ENCODE assay signal across 37 cellular contexts in genomic region chr3:153547984-153548383, GRCh38.
"Had no signal": no experiment of that assay in that cellular context is flagged by ENCODE, and none has a peak within 500 bp of the region (broad histone marks: within the 10 kb centered on the region; RNA-seq: fewer than 3 reads in every experiment).

No MANE protein-coding gene starts in this region.

- H3K4me1 ChIP-seq: Peyer's patch had no signal

- H3K36me3 Mint-ChIP-seq: activated CD8-positive, alpha-beta memory T cell treated with anti-CD3 and anti-CD28 coated beads, Interleukin-2, amount 10 ng/mL, durations not matched to agents 7 days and 5 days; activated naive CD8-positive, alpha-beta T cell treated with anti-CD3 and anti-CD28 coated beads for 36 hours; T-cell had no signal

- H3K4me3 ChIP-seq: K562, Peyer's patch had no signal

- H3K4me3 Mint-ChIP-seq: activated CD4-positive, alpha-beta memory T cell treated with anti-CD3 and anti-CD28 coated beads, Interleukin-2, amount 10 ng/mL, durations not matched to agents 7 days and 5 days; activated CD8-positive, alpha-beta memory T cell treated with anti-CD3 and anti-CD28 coated beads, Interleukin-2, amount 10 ng/mL, durations not matched to agents 7 days and 5 days; activated naive CD8-positive, alpha-beta T cell treated with anti-CD3 and anti-CD28 coated beads for 36 hours; activated T-cell treated with anti-CD3 and anti-CD28 coated beads, Interleukin-2, amount 50 U/mL, for 72 hours; activated T-helper 17 cell treated with anti-CD3 and anti-CD28 coated beads, Interleukin-2, amount 50 U/mL, for 72 hours; T-cell had no signal

- H3K9me3 ChIP-seq: Peyer's patch had no signal

- H3K9me3 Mint-ChIP-seq: activated T-cell treated with anti-CD3 and anti-CD28 coated beads, Interleukin-2, amount 50 U/mL, for 72 hours; activated T-helper 17 cell treated with anti-CD3 and anti-CD28 coated beads, Interleukin-2, amount 50 U/mL, for 72 hours had no signal

- H3K27me3 Mint-ChIP-seq: activated CD4-positive, alpha-beta memory T cell treated with anti-CD3 and anti-CD28 coated beads, Interleukin-2, amount 10 ng/mL, durations not matched to agents 7 days and 5 days; activated CD8-positive, alpha-beta memory T cell treated with anti-CD3 and anti-CD28 coated beads, Interleukin-2, amount 10 ng/mL, durations not matched to agents 7 days and 5 days; activated naive CD8-positive, alpha-beta T cell treated with anti-CD3 and anti-CD28 coated beads for 36 hours; activated T-helper 17 cell treated with anti-CD3 and anti-CD28 coated beads, Interleukin-2, amount 50 U/mL, for 72 hours; T-cell had no signal

- DNase-seq: activated CD4-positive, alpha-beta memory T cell treated with anti-CD3 and anti-CD28 coated beads, Interleukin-2, amount 10 ng/mL, durations not matched to agents 7 days and 5 days; activated CD4-positive, alpha-beta T cell treated with anti-CD3 and anti-CD28 coated beads for 1 hour; activated CD4-positive, alpha-beta T cell treated with anti-CD3 and anti-CD28 coated beads for 48 hours; activated CD4-positive, CD25-positive, alpha-beta regulatory T cell; activated CD8-positive, alpha-beta memory T cell treated with anti-CD3 and anti-CD28 coated beads for 24 hours; activated CD8-positive, alpha-beta memory T cell treated with anti-CD3 and anti-CD28 coated beads, Interleukin-2, amount 10 ng/mL, durations not matched to agents 7 days and 5 days; activated CD8-positive, alpha-beta memory T cell treated with anti-CD3 and anti-CD28 coated beads, Interleukin-2, amount 50 U/mL, for 48 hours; activated effector memory CD4-positive, alpha-beta T cell treated with anti-CD3 and anti-CD28 coated beads, Interleukin-2, amount 50 U/mL, for 16 hours; activated naive CD4-positive, alpha-beta T cell; activated naive CD4-positive, alpha-beta T cell treated with anti-CD3 and anti-CD28 coated beads, Interleukin-2, amount 50 U/mL, for 16 hours; activated naive CD8-positive, alpha-beta T cell treated with anti-CD3 and anti-CD28 coated beads for 36 hours; activated T-cell treated with anti-CD3 and anti-CD28 coated beads, Interleukin-2, amount 50 U/mL, for 1 hour; activated T-cell treated with anti-CD3 and anti-CD28 coated beads, Interleukin-2, amount 50 U/mL, for 72 hours; amniotic stem cell; aorta; brain microvascular endothelial cell; central memory CD4-positive, alpha-beta T cell; NCI-H1105; NCI-H1417 treated with DMSO at 0.1 percent for 48 hours; NCI-H1694; NCI-H1930; NCI-H2081 treated with DMSO at 0.1 percent for 48 hours; NCI-H2171; NCI-H510A; NCI-H526; NCI-H748 treated with DMSO at 0.1 percent for 48 hours; NK-92 treated with Interleukin-12 subunit alpha and Interleukin-12 subunit beta, amount 100 ng/mL, for 24 hours; PC-3; Peyer's patch; RPMI8226; SIG-M5; T-cell; T-helper 2 cell; T-helper 9 cell had no signal

- H3K27ac Mint-ChIP-seq: activated CD4-positive, alpha-beta memory T cell treated with anti-CD3 and anti-CD28 coated beads, Interleukin-2, amount 10 ng/mL, durations not matched to agents 7 days and 5 days; activated CD8-positive, alpha-beta memory T cell treated with anti-CD3 and anti-CD28 coated beads, Interleukin-2, amount 10 ng/mL, durations not matched to agents 7 days and 5 days; activated naive CD8-positive, alpha-beta T cell treated with anti-CD3 and anti-CD28 coated beads for 36 hours; activated T-cell treated with anti-CD3 and anti-CD28 coated beads, Interleukin-2, amount 50 U/mL, for 72 hours; activated T-helper 17 cell treated with anti-CD3 and anti-CD28 coated beads, Interleukin-2, amount 50 U/mL, for 72 hours; T-cell had no signal

- H3K36me3 ChIP-seq: brain microvascular endothelial cell, Peyer's patch had no signal

- H3K4me1 Mint-ChIP-seq: activated T-helper 17 cell treated with anti-CD3 and anti-CD28 coated beads, Interleukin-2, amount 50 U/mL, for 72 hours had no signal

- H3K27me3 ChIP-seq: brain microvascular endothelial cell, Peyer's patch had no signal

- H3K27ac ChIP-seq: brain microvascular endothelial cell, Peyer's patch, VCaP had no signal
